In the genomic region with DNA sequence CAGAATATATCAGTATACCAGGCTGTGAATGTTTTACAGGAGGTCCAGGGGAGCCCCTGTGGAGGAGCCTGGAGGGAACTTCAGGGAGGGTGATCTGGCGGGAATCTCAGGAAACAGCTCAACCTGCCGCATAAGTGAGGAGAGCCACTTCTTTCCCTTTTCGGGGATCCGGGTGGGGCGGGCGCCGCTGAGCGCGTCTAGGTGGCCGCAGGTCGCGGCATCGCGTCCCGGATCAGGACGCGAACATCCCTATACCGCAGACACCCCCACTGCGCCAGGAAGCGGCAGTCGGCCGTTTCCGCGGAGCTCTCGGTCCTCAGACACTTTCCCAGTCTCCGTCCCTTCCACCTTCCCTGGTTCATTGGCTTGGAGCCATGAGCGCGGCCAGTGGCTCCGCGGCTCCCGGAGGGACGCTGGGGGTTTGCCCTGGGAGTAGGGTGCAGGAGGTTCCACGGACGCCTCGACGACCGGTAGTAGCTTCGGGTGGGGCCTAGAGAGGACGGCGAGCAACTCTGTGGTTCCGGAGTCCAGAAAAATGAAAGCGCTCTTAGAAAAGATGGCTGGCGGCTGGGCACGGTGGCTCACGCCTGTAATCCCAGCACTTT, we compare ENCODE assay signal across 7 cellular contexts. TPM values are rescaled to one million over a fixed set of nuclear protein-coding genes. Genes with fewer than 3 reads are reported as not detected.
A peak's percentile ranks its signal among the peaks of the same experiment; 100 is the strongest.
DNase-seq lines count a peak whose midpoint lies in the region; ATAC-seq, FAIRE-seq and TF ChIP-seq lines count a peak whose summit lies in the region.
"Had no signal": no experiment of that assay in that cellular context is flagged by ENCODE, and none has a peak within 500 bp of the region (broad histone marks: within the 10 kb centered on the region; RNA-seq: fewer than 3 reads in every experiment).

No MANE protein-coding gene starts in this region.

- H3K9me3 ChIP-seq in Panc1 (ENCODE audit: control insufficient read depth, insufficient read depth, low read depth, low read length) = no peaks in the 10 kb centered on the region
- H3K9me3 ChIP-seq in esophagus squamous epithelium = no peaks in the 10 kb centered on the region
- H3K9me3 ChIP-seq in small intestine (ENCODE audit: control insufficient read depth, low read depth) = no peaks in the 10 kb centered on the region

- POLR2A ChIA-PET in Panc1 (lab: Charles Lee) = no interaction called here

- DNase-seq in Panc1 (ENCODE audit: low read depth, low spot score) = no peak
- DNase-seq in esophagus squamous epithelium (lab: John Stamatoyannopoulos, UW) = no peak
- DNase-seq in small intestine = peak; percentile 25
- no peak for DNase-seq in NCI-H2227 (lab: John Stamatoyannopoulos, UW; ENCODE audit: unreplicated experiment)
- DNase-seq: NCI-H748 treated with DMSO at 0.1 percent for 48 hours had no signal

- H3K4me3 ChIP-seq in Panc1 (ENCODE audit: low read depth in 2 of 2, low read length in 2 of 2) (peak overlapping the region; percentile 47 to 72), esophagus squamous epithelium (peak overlapping the region; percentile 28 to 61 (median 49)), small intestine (ENCODE audit: low read depth in 1 of 2, low read length in 2 of 2) (peak overlapping the region; percentile 14 to 43)

- no peak for FAIRE-seq in small intestine (lab: Jason Lieb, UNC)

- in situ Hi-C loops in Panc1 (cut with HindIII; ENCODE audit: low pct_unique_long_range_greater_than_20kb, low sequenced_read_pairs) = no loop called here

- CTCF ChIA-PET in Panc1 (lab: Charles Lee) = interaction anchor here (0.5 to 1.2 kb wide), 4 partner anchors 25 to 131 kb away, joined by 3 to 6 read pairs (median 3); a partner anchor contains a TSS

- intact Hi-C loops in Panc1 (cut with micrococcal nuclease; ENCODE audit: unreplicated experiment) (no loop called here), esophagus squamous epithelium (cut with DNase I) (no loop called here)

- peak; percentile 52 for ATAC-seq in Panc1
- ATAC-seq in HG03280 (IDR thresholded peaks at IDR 0.05; ENCODE audit: unreplicated experiment) = no peak
- no peak for ATAC-seq in HG03045 (IDR thresholded peaks at IDR 0.05; ENCODE audit: unreplicated experiment)

- no peak for TF ChIP-seq POLR2A in esophagus squamous epithelium (IDR thresholded peaks at IDR 0.05)

- H3K27ac ChIP-seq in Panc1 (ENCODE audit: low read length) (peak overlapping the region; percentile 91), esophagus squamous epithelium (peak overlapping the region; percentile 34 to 75 (median 66)), small intestine (ENCODE audit: low read depth in 1 of 2, low read length in 1 of 2) (peak overlapping the region; percentile 16 to 50)

- TF ChIP-seq CTCF in Panc1 (IDR thresholded peaks at IDR 0.05) (no peak), esophagus squamous epithelium (IDR thresholded peaks at IDR 0.05) (no peak)

- no TSS peak for BruUV-seq in Panc1 (replicated peaks; lab: Mats Ljungman, UMichigan)

- 11 to 47% methylated on average over 5 to 30 of the region's 45 CpGs for WGBS in esophagus squamous epithelium, 2 donors
- WGBS in small intestine, 3 donors = 31 to 70% (median 53%) methylated on average over 39 to 45 of the region's 45 CpGs

- H3K27me3 ChIP-seq in Panc1 (ENCODE audit: control insufficient read depth, insufficient read depth, low read length) (no peaks in the 10 kb centered on the region), esophagus squamous epithelium (no peaks in the 10 kb centered on the region), small intestine (ENCODE audit: control insufficient read depth in 2 of 2, insufficient read depth in 2 of 2, low read length in 2 of 2) (no peaks in the 10 kb centered on the region)

- H3K36me3 ChIP-seq in Panc1 (ENCODE audit: control insufficient read depth, insufficient read depth, low read length) = no peaks in the 10 kb centered on the region
- peaks cover 0 to under 1% (median 0%) of the 10 kb centered on the region in 3 donors for H3K36me3 ChIP-seq in esophagus squamous epithelium
- H3K36me3 ChIP-seq in small intestine (ENCODE audit: control insufficient read depth in 2 of 2, insufficient read depth in 2 of 2, low read length in 2 of 2) = no peaks in the 10 kb centered on the region

- H3K4me1 ChIP-seq in Panc1 (ENCODE audit: control insufficient read depth, insufficient read depth, low read length) (peaks cover 9% of the 10 kb centered on the region; the same call in 1 of the 2 replicates), esophagus squamous epithelium (peaks cover 16 to 35% (median 17%) of the 10 kb centered on the region in 3 donors), small intestine (ENCODE audit: control insufficient read depth in 2 of 2, insufficient read depth in 1 of 2, low read depth in 1 of 2, low read length in 1 of 2) (peaks cover 3 to 4% of the 10 kb centered on the region in 2 donors)

RNA-seq across cellular contexts. Expression of a gene that starts 3.1 kb away (rescaled TPM):
- 16.7 TPM for total RNA-seq in Panc1 (2021; ENCODE audit: unreplicated experiment)
- 12.4 TPM for polyA plus RNA-seq in Panc1 (2012; ENCODE audit: insufficient read length)
- total RNA-seq in esophagus squamous epithelium = 1 to 10 TPM; 4.7 to 8.3 (median 7.2) TPM
- polyA plus RNA-seq in small intestine = 1 to 10 TPM; 5.4 to 6.3 (median 6.0) TPM

RNA-seq across cellular contexts. Expression of a gene that starts 10.2 kb away (rescaled TPM):
- total RNA-seq in Panc1 (2021; ENCODE audit: unreplicated experiment) (7.7 TPM), esophagus squamous epithelium (10 to 100 TPM in 2 of 4 donors, 1 to 10 TPM in 2; 5.4 to 15.3 (median 10.2) TPM)
- 9.9 TPM for polyA plus RNA-seq in Panc1 (2012; ENCODE audit: insufficient read length)
- 10 to 100 TPM; 16.3 to 46.7 (median 32.4) TPM for polyA plus RNA-seq in small intestine

RNA-seq across cellular contexts. Expression of a gene that starts 24.2 kb away (rescaled TPM):
- 6.2 TPM for total RNA-seq in Panc1 (2021; ENCODE audit: unreplicated experiment)
- polyA plus RNA-seq in Panc1 (2012; ENCODE audit: insufficient read length) = 5.0 TPM
- 10 to 100 TPM in 1 of 4 donors, 1 to 10 TPM in 3; 2.7 to 10.9 (median 5.6) TPM for total RNA-seq in esophagus squamous epithelium
- polyA plus RNA-seq in small intestine = 1 to 10 TPM; 1.9 to 6.0 (median 2.2) TPM

RNA-seq across cellular contexts. Expression of a gene that starts 26.7 kb away (rescaled TPM):
- total RNA-seq in Panc1 (2021; ENCODE audit: unreplicated experiment) (10.9 TPM), esophagus squamous epithelium (10 to 100 TPM in 1 of 4 donors, 1 to 10 TPM in 3; 7.2 to 12.4 (median 8.3) TPM)
- polyA plus RNA-seq in Panc1 (2012; ENCODE audit: insufficient read length) = 7.3 TPM
- polyA plus RNA-seq in small intestine = 1 to 10 TPM; 7.6 to 9.8 (median 7.8) TPM

RNA-seq across cellular contexts. Expression of a gene that starts 34.9 kb away (rescaled TPM):
- total RNA-seq in Panc1 (2021; ENCODE audit: unreplicated experiment) = 68.3 TPM
- 81.2 TPM for polyA plus RNA-seq in Panc1 (2012; ENCODE audit: insufficient read length)
- total RNA-seq in esophagus squamous epithelium = 10 to 100 TPM; 13.6 to 24.5 (median 20.6) TPM
- 10 to 100 TPM; 42.7 to 71.6 (median 48.9) TPM for polyA plus RNA-seq in small intestine

Comparison
In these comparisons a context has a peak if more than half of its experiments do, and no peak if none do; other contexts are left out.
1. H3K27ac ChIP-seq: peak in every context shown above with its lines; median percentile 91 in Panc1; 66 in esophagus squamous epithelium; 33 in small intestine.